ENCODE assay signal across 10 cellular contexts in genomic region chr1:243402868-243403267, GRCh38.
"Had no signal": no experiment of that assay in that cellular context is flagged by ENCODE, and none has a peak within 500 bp of the region (broad histone marks: within the 10 kb centered on the region; RNA-seq: fewer than 3 reads in every experiment).

No MANE protein-coding gene starts in this region.

- H3K4me3 ChIP-seq: GM23248, HAP-1, K562 had no signal

- H3K36me3 ChIP-seq: HAP-1 had no signal

- FAIRE-seq: HTR-8/SVneo, K562 had no signal

- H3K9ac ChIP-seq: GM23248 had no signal

- H3K27ac ChIP-seq: GM23248 had no signal

- H2AFZ ChIP-seq: GM23248 had no signal

- H3K4me1 ChIP-seq: HAP-1 had no signal

- DNase-seq: GM23248, GOT3, H7, HFFc6, IMR-90, KG1 had no signal

- H3K9me3 ChIP-seq: HAP-1 had no signal

- ATAC-seq: HCT116, K562 had no signal
